In the genomic region with DNA sequence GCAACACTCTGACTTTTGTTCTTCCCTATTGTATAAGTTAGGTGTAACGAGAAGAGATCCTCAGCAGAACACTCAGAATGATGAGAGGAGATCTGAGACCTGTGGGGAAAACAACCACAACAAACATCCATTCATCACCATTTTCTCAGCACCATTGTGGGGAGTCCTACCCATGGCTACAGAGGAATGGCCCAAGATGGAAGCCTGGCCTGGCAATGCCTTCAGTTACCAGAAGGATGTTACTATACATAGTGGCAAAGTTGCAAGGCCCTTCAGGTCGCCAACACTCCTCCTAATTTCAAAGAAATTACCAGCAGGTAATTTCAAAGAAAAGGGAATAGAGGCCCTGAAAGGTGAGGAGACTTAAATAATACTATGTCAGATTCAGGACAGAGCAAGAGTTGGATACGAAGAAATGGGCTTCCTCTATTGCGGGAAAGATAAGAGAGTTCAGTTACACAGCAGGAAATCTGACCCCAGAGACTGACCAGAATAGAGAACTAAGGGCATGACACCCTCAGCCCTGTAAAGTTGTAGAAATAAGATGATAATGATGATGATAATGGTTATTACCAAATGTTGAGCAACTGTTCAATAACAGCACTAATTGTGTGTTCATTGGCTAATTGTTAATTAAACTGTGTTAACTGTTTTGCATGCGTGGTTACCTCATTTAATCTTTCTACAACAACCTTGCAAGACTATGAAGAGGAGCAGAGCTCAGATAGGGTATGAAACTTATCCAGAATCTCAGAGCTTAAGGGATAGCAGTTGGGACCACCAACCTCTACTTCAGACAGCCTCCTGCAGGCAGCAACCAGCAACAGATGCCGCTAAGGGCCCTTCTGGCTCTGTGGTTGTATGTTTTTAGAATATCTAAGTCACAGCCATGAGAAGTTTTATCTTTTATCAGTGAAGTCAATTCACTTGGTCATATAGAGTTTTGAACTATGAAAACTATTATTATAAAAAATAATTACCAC, we compare ENCODE assay signal across 18 cellular contexts. TPM values are rescaled to one million over a fixed set of nuclear protein-coding genes. Genes with fewer than 3 reads are reported as not detected.
DNase-seq lines count a peak whose midpoint lies in the region; ATAC-seq, FAIRE-seq and TF ChIP-seq lines count a peak whose summit lies in the region.
"Had no signal": no experiment of that assay in that cellular context is flagged by ENCODE, and none has a peak within 500 bp of the region (broad histone marks: within the 10 kb centered on the region; RNA-seq: fewer than 3 reads in every experiment).

No MANE protein-coding gene starts in this region.

- TF ChIP-seq POLR2A in GM12891 (IDR thresholded peaks at IDR 0.05; ENCODE audit: low read depth, low read length) (no peak), gastrocnemius medialis (IDR thresholded peaks at IDR 0.05) (no peak)

- in situ Hi-C loops in gastrocnemius medialis (cut with MboI; ENCODE audit: low sequenced_read_pairs in 4 of 4), result no loop called here

- H3K27ac Mint-ChIP-seq in CD4-positive, alpha-beta memory T cell, result peak overlapping the region in 6 of 7 donors; percentile 17 to 84 (median 62)
- H3K27ac Mint-ChIP-seq in effector memory CD8-positive, alpha-beta T cell, result peak overlapping the region; percentile 89 to 93

- H3K9me3 Mint-ChIP-seq in CD4-positive, alpha-beta memory T cell, result no peaks in the 10 kb centered on the region
- H3K9me3 Mint-ChIP-seq in effector memory CD8-positive, alpha-beta T cell, result no peaks in the 10 kb centered on the region

- H3K4me1 ChIP-seq in CD4-positive, alpha-beta memory T cell (ENCODE audit: insufficient read depth, low read length), result peaks cover 62% of the 10 kb centered on the region
- H3K4me1 ChIP-seq in gastrocnemius medialis, result no peaks in the 10 kb centered on the region

- no peaks in the 10 kb centered on the region for H3K9me3 ChIP-seq in CD4-positive, alpha-beta memory T cell (ENCODE audit: control insufficient read depth in 1 of 2, low read length in 2 of 2)
- H3K9me3 ChIP-seq in gastrocnemius medialis, result no peaks in the 10 kb centered on the region
- H3K9me3 ChIP-seq: BLaER1, thoracic aorta had no signal

- H3K4me1 Mint-ChIP-seq in CD4-positive, alpha-beta memory T cell, result peaks cover 47 to 68% (median 60%) of the 10 kb centered on the region in 4 donors
- peaks cover 54 to 55% of the 10 kb centered on the region in 2 donors for H3K4me1 Mint-ChIP-seq in effector memory CD8-positive, alpha-beta T cell (ENCODE audit: low read depth in 2 of 2)

- POLR2A ChIA-PET in CD4-positive, alpha-beta memory T cell (lab: Charles Lee; ENCODE audit: partially characterized antibody), result interaction anchor here (0.5 to 3.8 kb wide), 7 partner anchors 11 to 142 kb away, joined by 3 to 14 read pairs (median 9); no protein-coding TSS in a partner anchor

- no peak for TF ChIP-seq CTCF in gastrocnemius medialis (IDR thresholded peaks at IDR 0.05 in 4 of 5, conservative IDR thresholded peaks at IDR 0.05 in 1 of 5)

- H3K27ac ChIP-seq in CD4-positive, alpha-beta memory T cell (ENCODE audit: low read depth, low read length), result peak overlapping the region; percentile 6
- no peak overlapping the region for H3K27ac ChIP-seq in gastrocnemius medialis
- H3K27ac ChIP-seq: BLaER1, thoracic aorta had no signal

- H3K36me3 Mint-ChIP-seq in CD4-positive, alpha-beta memory T cell, result no peaks in the 10 kb centered on the region
- no peaks in the 10 kb centered on the region for H3K36me3 Mint-ChIP-seq in effector memory CD8-positive, alpha-beta T cell (ENCODE audit: insufficient read depth)

- H3K27me3 ChIP-seq in CD4-positive, alpha-beta memory T cell (ENCODE audit: insufficient read depth, low read length), result no peaks in the 10 kb centered on the region
- H3K27me3 ChIP-seq in gastrocnemius medialis, result no peaks in the 10 kb centered on the region
- H3K27me3 ChIP-seq: BLaER1 had no signal

- peak overlapping the region in 6 of 8 donors; percentile 13 to 68 (median 46) for H3K4me3 Mint-ChIP-seq in CD4-positive, alpha-beta memory T cell
- H3K4me3 Mint-ChIP-seq in effector memory CD8-positive, alpha-beta T cell, result peak overlapping the region; percentile 57 to 61

- peaks cover 0 to 2% of the 10 kb centered on the region in 2 donors for H3K27me3 Mint-ChIP-seq in CD4-positive, alpha-beta memory T cell
- H3K27me3 Mint-ChIP-seq in effector memory CD8-positive, alpha-beta T cell, result no peaks in the 10 kb centered on the region

- intact Hi-C loops in CD4-positive, alpha-beta memory T cell (cut with micrococcal nuclease), result loop anchor here (1.0 to 5.0 kb wide), 3 partner anchors 143 to 255 kb away; partner anchors contain the start of genes LRP2 and SPC25
- intact Hi-C loops in gastrocnemius medialis (cut with DNase I; ENCODE audit: low total_unique reads), result no loop called here

- H3K36me3 ChIP-seq in CD4-positive, alpha-beta memory T cell (ENCODE audit: insufficient read depth, low read length), result no peaks in the 10 kb centered on the region
- H3K36me3 ChIP-seq in gastrocnemius medialis, result no peaks in the 10 kb centered on the region
- H3K36me3 ChIP-seq: BLaER1, thoracic aorta had no signal

- no peak for FAIRE-seq in GM12891 (lab: Jason Lieb, UNC)

- no peak overlapping the region for H3K4me3 ChIP-seq in CD4-positive, alpha-beta memory T cell (ENCODE audit: low read length in 2 of 2)
- no peak overlapping the region for H3K4me3 ChIP-seq in gastrocnemius medialis
- H3K4me3 ChIP-seq: BLaER1, thoracic aorta had no signal

- CTCF ChIA-PET in CD4-positive, alpha-beta memory T cell (lab: Charles Lee; ENCODE audit: partially characterized antibody), result interaction anchor here (1.0 to 18.6 kb wide), 11 partner anchors 9 to 167 kb away, joined by 3 to 423 read pairs (median 19); no protein-coding TSS in a partner anchor

- ATAC-seq in effector memory CD8-positive, alpha-beta T cell (replicated peaks), result no peak
- ATAC-seq in HG03196 (IDR thresholded peaks at IDR 0.05; ENCODE audit: unreplicated experiment) (no peak), gastrocnemius medialis (no peak)
- ATAC-seq: left ventricle myocardium superior had no signal

- DNase-seq in CD4-positive, alpha-beta memory T cell, result peak in 2 of 5 donors; percentile 8 to 10
- DNase-seq in Kasumi-1 (lab: John Stamatoyannopoulos, UW) (peak; percentile 67 to 77), SKM-1 treated with dmso at 0.1 percent for 144 hours (lab: John Stamatoyannopoulos, UW; ENCODE audit: unreplicated experiment) (peak; percentile 72), GM12891 (ENCODE audit: insufficient read length, low spot score) (no peak), gastrocnemius medialis (no peak)
- no peak for DNase-seq in effector memory CD8-positive, alpha-beta T cell
- DNase-seq: activated CD4-positive, alpha-beta T cell treated with anti-CD3 and anti-CD28 coated beads, Interleukin-2, amount 50 U/mL, for 1 hour; cortex of kidney; DMS79; IMR-90; left ventricle myocardium superior; NCI-H1105 treated with DMSO at 0.1 percent for 48 hours; NCI-H2227 treated with DMSO at 0.1 percent for 48 hours; Right ventricle myocardium superior; stimulated activated CD4-positive, alpha-beta T cell treated with anti-CD3 and anti-CD28 coated beads, Interleukin-4, amount 100 ng/mL, for 4 hours had no signal

TF ChIP-seq in GM12891, 5 proteins besides CTCF, POLR2A, EP300 and RAD21:
- TF ChIP-seq POU2F2 (IDR thresholded peaks at IDR 0.05; ENCODE audit: low read depth, low read length) (no peak), POLR2AphosphoS5 (IDR thresholded peaks at IDR 0.05; ENCODE audit: low read depth, low read length) (no peak), TAF1 (IDR thresholded peaks at IDR 0.05; ENCODE audit: low read depth, low read length) (no peak), PAX5 (IDR thresholded peaks at IDR 0.05; ENCODE audit: insufficient read depth, low read length, severe bottlenecking) (no peak)

RNA-seq across cellular contexts. Expression of gene DHRS9, which starts 37.5 kb away (rescaled TPM):
- total RNA-seq in CD4-positive, alpha-beta memory T cell, result under 1 TPM; 0.32 to 0.44 TPM
- polyA plus RNA-seq in CD4-positive, alpha-beta memory T cell, result not detected
- 0.14 TPM for polyA plus RNA-seq in GM12891 (2012; ENCODE audit: low read depth, missing spikeins)
- total RNA-seq in gastrocnemius medialis, result under 1 TPM in 3 of 4 donors, not detected in 1; 0.23 to 0.68 (median 0.33) TPM
- total RNA-seq: IMR-90 had no signal
- polyA plus RNA-seq: IMR-90 had no signal

Comparison
In these comparisons a context has a peak if more than half of its experiments do, and no peak if none do; other contexts are left out.
1. DNase-seq: peak in Kasumi-1 (2 of 2) and SKM-1 treated with dmso at 0.1 percent for 144 hours (single experiment); none in effector memory CD8-positive, alpha-beta T cell (0 of 3), GM12891 (single experiment) and gastrocnemius medialis (0 of 2).